In the genomic region with DNA sequence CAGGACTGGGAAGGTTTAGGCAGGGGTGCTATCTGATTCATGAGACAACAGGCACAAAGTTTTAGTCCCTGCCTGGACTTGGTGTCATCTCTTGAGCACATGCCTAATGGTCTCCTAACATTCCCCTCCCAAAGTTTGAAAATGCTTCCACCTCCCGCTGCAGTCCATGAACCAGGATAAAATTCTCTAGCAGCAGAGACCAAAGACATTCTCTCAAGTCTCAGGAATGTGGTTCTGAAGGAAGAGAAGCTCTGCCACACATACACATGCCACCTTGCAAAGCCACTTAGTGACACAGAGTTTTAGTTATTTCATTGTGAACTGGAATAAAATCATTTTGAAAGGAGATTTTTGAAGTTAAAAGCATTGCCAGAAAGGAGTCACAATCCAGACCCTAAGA, we compare ENCODE assay signal across 25 cellular contexts. TPM values are rescaled to one million over a fixed set of nuclear protein-coding genes. Genes with fewer than 3 reads are reported as not detected.
DNase-seq lines count a peak whose midpoint lies in the region; ATAC-seq and TF ChIP-seq lines count a peak whose summit lies in the region.
"Had no signal": no experiment of that assay in that cellular context is flagged by ENCODE, and none has a peak within 500 bp of the region (broad histone marks: within the 10 kb centered on the region; RNA-seq: fewer than 3 reads in every experiment).

No MANE protein-coding gene starts in this region.

- no peaks in the 10 kb centered on the region for H3K27me3 ChIP-seq in AG04450 (ENCODE audit: control insufficient read depth, insufficient read depth, low read length)
- no peaks in the 10 kb centered on the region for H3K27me3 ChIP-seq in stomach
- H3K27me3 ChIP-seq: BLaER1, foreskin keratinocyte, neutrophil had no signal

- H3K4me1 ChIP-seq in stomach: no peaks in the 10 kb centered on the region
- H3K4me1 ChIP-seq: Caco-2, foreskin keratinocyte, psoas muscle had no signal

- peak overlapping the region; percentile 87 for H3K27ac ChIP-seq in AG04450 (ENCODE audit: low read depth, low read length)
- H3K27ac ChIP-seq in stomach: no peak overlapping the region
- H3K27ac ChIP-seq: BLaER1, foreskin keratinocyte, neutrophil, psoas muscle, skin epidermis had no signal

- H3K9me3 ChIP-seq in AG04450 (ENCODE audit: control insufficient read depth, insufficient read depth, low read length) (no peaks in the 10 kb centered on the region), stomach (no peaks in the 10 kb centered on the region)
- H3K9me3 ChIP-seq: BLaER1, Caco-2, neutrophil, psoas muscle had no signal

- POLR2A ChIA-PET in AG04450 (lab: Yijun Ruan, JAX): interaction anchor here (1.3 kb wide), 1 partner anchor 23 kb away, joined by 5 read pairs; a partner anchor contains a TSS

- DNase-seq in AG04450 (ENCODE audit: low read depth, low spot score): no peak
- peak; percentile 31 for DNase-seq in HT1080 (ENCODE audit: low read depth)
- DNase-seq in fibroblast of the aortic adventitia (ENCODE audit: low read depth): peak; percentile 28
- DNase-seq in SHP77 treated with DMSO at 0.1 percent for 48 hours (lab: John Stamatoyannopoulos, UW): no peak
- DNase-seq in HUDEP-2 (lab: John Stamatoyannopoulos, UW; ENCODE audit: unreplicated experiment in 76 of 76): no peak
- no peak for DNase-seq in stomach
- DNase-seq: activated CD4-positive, alpha-beta T cell treated with anti-CD3 and anti-CD28 coated beads, Interleukin-2, amount 50 U/mL, for 1 hour; Caco-2; cerebellar nuclear complex; DMS79 treated with DMSO at 0.1 percent for 48 hours; left colon; NCI-H1092 treated with DMSO at 0.1 percent for 48 hours; NCI-H1930; NCI-H748 treated with DMSO at 0.1 percent for 48 hours; psoas muscle; T-helper 9 cell had no signal

- ATAC-seq in SK-N-SH treated with all-trans-retinoic acid at 6 μM for 48 hours (peak; percentile 33), GM19452 (IDR thresholded peaks at IDR 0.05; ENCODE audit: unreplicated experiment) (no peak)
- ATAC-seq: foreskin keratinocyte, left colon, psoas muscle had no signal

- H3K36me3 ChIP-seq in stomach: no peaks in the 10 kb centered on the region
- H3K36me3 ChIP-seq: BLaER1, neutrophil had no signal

- no peak overlapping the region for H3K4me3 ChIP-seq in AG04450 (ENCODE audit: low read depth, low read length)
- H3K4me3 ChIP-seq in fibroblast of the aortic adventitia (ENCODE audit: low read depth, low read length): no peak overlapping the region
- H3K4me3 ChIP-seq in stomach: no peak overlapping the region
- H3K4me3 ChIP-seq: BLaER1, psoas muscle, skin epidermis had no signal

- WGBS in stomach, 5 donors: 12 to 91% (median 58%) methylated on average over 1 of the region's 1 CpG

- CTCF ChIA-PET in AG04450 (lab: Charles Lee): interaction anchor here (0.7 to 2.3 kb wide), 4 partner anchors 162 to 242 kb away, joined by 3 to 25 read pairs (median 8); no protein-coding TSS in a partner anchor

- TF ChIP-seq POLR2A in stomach (IDR thresholded peaks at IDR 0.05): no peak

- no peak for TF ChIP-seq EP300 in stomach (IDR thresholded peaks at IDR 0.05)

- intact Hi-C loops in stomach (cut with DNase I; ENCODE audit: low total_unique reads): no loop called here

- TF ChIP-seq CTCF in AG04450 (IDR thresholded peaks at IDR 0.05; ENCODE audit: low read depth, low read length): no peak
- TF ChIP-seq CTCF in fibroblast of the aortic adventitia (IDR thresholded peaks at IDR 0.05; ENCODE audit: insufficient read depth, low read length): no peak
- TF ChIP-seq CTCF in stomach (IDR thresholded peaks at IDR 0.05): no peak

TF ChIP-seq in SK-N-SH treated with all-trans-retinoic acid at 6 μM for 48 hours, 23 proteins besides CTCF, POLR2A, EP300 and RAD21 (continues in another document):
- TF ChIP-seq, protein P1, sequence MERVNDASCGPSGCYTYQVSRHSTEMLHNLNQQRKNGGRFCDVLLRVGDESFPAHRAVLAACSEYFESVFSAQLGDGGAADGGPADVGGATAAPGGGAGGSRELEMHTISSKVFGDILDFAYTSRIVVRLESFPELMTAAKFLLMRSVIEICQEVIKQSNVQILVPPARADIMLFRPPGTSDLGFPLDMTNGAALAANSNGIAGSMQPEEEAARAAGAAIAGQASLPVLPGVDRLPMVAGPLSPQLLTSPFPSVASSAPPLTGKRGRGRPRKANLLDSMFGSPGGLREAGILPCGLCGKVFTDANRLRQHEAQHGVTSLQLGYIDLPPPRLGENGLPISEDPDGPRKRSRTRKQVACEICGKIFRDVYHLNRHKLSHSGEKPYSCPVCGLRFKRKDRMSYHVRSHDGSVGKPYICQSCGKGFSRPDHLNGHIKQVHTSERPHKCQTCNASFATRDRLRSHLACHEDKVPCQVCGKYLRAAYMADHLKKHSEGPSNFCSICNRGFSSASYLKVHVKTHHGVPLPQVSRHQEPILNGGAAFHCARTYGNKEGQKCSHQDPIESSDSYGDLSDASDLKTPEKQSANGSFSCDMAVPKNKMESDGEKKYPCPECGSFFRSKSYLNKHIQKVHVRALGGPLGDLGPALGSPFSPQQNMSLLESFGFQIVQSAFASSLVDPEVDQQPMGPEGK (CRISPR knock-in tag; IDR thresholded peaks at IDR 0.05; ENCODE audit: borderline replicate concordance): no peak
- TF ChIP-seq ISL1 (CRISPR knock-in tag; IDR thresholded peaks at IDR 0.05): no peak
- no peak for TF ChIP-seq TCF4 (CRISPR knock-in tag; IDR thresholded peaks at IDR 0.05; ENCODE audit: borderline replicate concordance)
- TF ChIP-seq, protein P2, sequence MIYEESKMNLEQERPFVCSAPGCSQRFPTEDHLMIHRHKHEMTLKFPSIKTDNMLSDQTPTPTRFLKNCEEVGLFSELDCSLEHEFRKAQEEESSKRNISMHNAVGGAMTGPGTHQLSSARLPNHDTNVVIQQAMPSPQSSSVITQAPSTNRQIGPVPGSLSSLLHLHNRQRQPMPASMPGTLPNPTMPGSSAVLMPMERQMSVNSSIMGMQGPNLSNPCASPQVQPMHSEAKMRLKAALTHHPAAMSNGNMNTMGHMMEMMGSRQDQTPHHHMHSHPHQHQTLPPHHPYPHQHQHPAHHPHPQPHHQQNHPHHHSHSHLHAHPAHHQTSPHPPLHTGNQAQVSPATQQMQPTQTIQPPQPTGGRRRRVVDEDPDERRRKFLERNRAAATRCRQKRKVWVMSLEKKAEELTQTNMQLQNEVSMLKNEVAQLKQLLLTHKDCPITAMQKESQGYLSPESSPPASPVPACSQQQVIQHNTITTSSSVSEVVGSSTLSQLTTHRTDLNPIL (CRISPR knock-in tag; IDR thresholded peaks at IDR 0.05; ENCODE audit: low read depth): no peak
- no peak for TF ChIP-seq ZFP3 (CRISPR knock-in tag; IDR thresholded peaks at IDR 0.05)
- no peak for TF ChIP-seq ZC3H10 (CRISPR knock-in tag; IDR thresholded peaks at IDR 0.05)

RNA-seq across cellular contexts. Expression of a gene that starts 15.5 kb away (rescaled TPM):
- not detected in 2 replicates for polyA plus RNA-seq in AG04450 (2011; rRNA removed)
- polyA minus RNA-seq in AG04450 (2011; rRNA and poly(A)+ RNA removed): 0.32 TPM in 1 of 2 replicates, not detected in the other
- not detected in 2 replicates for total RNA-seq in HT1080 (2014; rRNA removed; shearing (Covaris generic))
- not detected in 2 replicates for polyA plus RNA-seq in HT1080 (2015; cell fraction: cytosol; rRNA removed)
- polyA plus RNA-seq in HT1080 (2015; cell fraction: nucleus; rRNA removed): not detected in 2 replicates
- not detected in 2 replicates for total RNA-seq in fibroblast of the aortic adventitia (ENCODE audit: low replicate concordance)
- not detected for total RNA-seq in stomach
- polyA plus RNA-seq in stomach: not detected
- total RNA-seq: activated T-helper 1 cell treated with anti-CD3 and anti-CD28 coated beads, Interleukin-12 subunit alpha, Interleukin-12 subunit beta, Interleukin-2, Interleukin-4 antibody, amounts not matched to agents 30 ng/mL and 10 ng/mL and 1 ng/mL, durations not matched to agents 14 hours and 24 hours and 36 hours; Caco-2; foreskin keratinocyte; left colon; psoas muscle; subcutaneous adipose tissue; ureter had no signal
- polyA plus RNA-seq: foreskin keratinocyte, psoas muscle had no signal

RNA-seq across cellular contexts. Expression of a gene that starts 16.8 kb away (rescaled TPM):
- polyA plus RNA-seq in AG04450 (2011; rRNA removed): 0.06 and 0.12 TPM in 2 replicates
- polyA minus RNA-seq in AG04450 (2011; rRNA and poly(A)+ RNA removed): 0.23 TPM in 1 of 2 replicates, not detected in the other
- total RNA-seq in HT1080 (2014; rRNA removed; shearing (Covaris generic)): not detected in 2 replicates
- polyA plus RNA-seq in HT1080 (2015; cell fraction: cytosol; rRNA removed): not detected in 2 replicates
- not detected in 2 replicates for polyA plus RNA-seq in HT1080 (2015; cell fraction: nucleus; rRNA removed)
- total RNA-seq in fibroblast of the aortic adventitia (ENCODE audit: low replicate concordance): under 0.01 TPM in 1 of 2 replicates, not detected in the other
- not detected for total RNA-seq in stomach
- not detected for polyA plus RNA-seq in stomach
- total RNA-seq: activated T-helper 1 cell treated with anti-CD3 and anti-CD28 coated beads, Interleukin-12 subunit alpha, Interleukin-12 subunit beta, Interleukin-2, Interleukin-4 antibody, amounts not matched to agents 30 ng/mL and 10 ng/mL and 1 ng/mL, durations not matched to agents 14 hours and 24 hours and 36 hours; Caco-2; foreskin keratinocyte; left colon; psoas muscle; subcutaneous adipose tissue; ureter had no signal
- polyA plus RNA-seq: foreskin keratinocyte, psoas muscle had no signal

RNA-seq across cellular contexts. Expression of a gene that starts 23.5 kb away (rescaled TPM):
- polyA plus RNA-seq in AG04450 (2011; rRNA removed) (0.56 and 0.84 TPM in 2 replicates), stomach (not detected)
- polyA minus RNA-seq in AG04450 (2011; rRNA and poly(A)+ RNA removed): 1.9 and 2.4 TPM in 2 replicates
- 118 and 147 TPM in 2 replicates for total RNA-seq in HT1080 (2014; rRNA removed; shearing (Covaris generic))
- 59.8 and 66.9 TPM in 2 replicates for polyA plus RNA-seq in HT1080 (2015; cell fraction: cytosol; rRNA removed)
- polyA plus RNA-seq in HT1080 (2015; cell fraction: nucleus; rRNA removed): 34.6 and 35.8 TPM in 2 replicates
- total RNA-seq in fibroblast of the aortic adventitia (ENCODE audit: low replicate concordance) (not detected in 2 replicates), stomach (1 to 10 TPM in 1 of 5 donors, under 1 TPM in 1, not detected in 3; 0.92 to 1.2 TPM)
- total RNA-seq: activated T-helper 1 cell treated with anti-CD3 and anti-CD28 coated beads, Interleukin-12 subunit alpha, Interleukin-12 subunit beta, Interleukin-2, Interleukin-4 antibody, amounts not matched to agents 30 ng/mL and 10 ng/mL and 1 ng/mL, durations not matched to agents 14 hours and 24 hours and 36 hours; Caco-2; foreskin keratinocyte; left colon; psoas muscle had no signal
- polyA plus RNA-seq: foreskin keratinocyte, psoas muscle had no signal

RNA-seq across cellular contexts. Expression of a gene that starts 42.8 kb away (rescaled TPM):
- polyA plus RNA-seq in AG04450 (2011; rRNA removed): not detected in 2 replicates
- 0.92 and 1.2 TPM in 2 replicates for polyA minus RNA-seq in AG04450 (2011; rRNA and poly(A)+ RNA removed)
- total RNA-seq in HT1080 (2014; rRNA removed; shearing (Covaris generic)): 4.4 and 5.8 TPM in 2 replicates
- 0.97 and 1.5 TPM in 2 replicates for polyA plus RNA-seq in HT1080 (2015; cell fraction: cytosol; rRNA removed)
- 2.8 and 4.5 TPM in 2 replicates for polyA plus RNA-seq in HT1080 (2015; cell fraction: nucleus; rRNA removed)
- not detected in 2 replicates for total RNA-seq in fibroblast of the aortic adventitia (ENCODE audit: low replicate concordance)
- total RNA-seq in stomach: under 1 TPM in 1 of 5 donors, not detected in 4; 0.92 TPM
- not detected for polyA plus RNA-seq in stomach
- total RNA-seq: activated T-helper 1 cell treated with anti-CD3 and anti-CD28 coated beads, Interleukin-12 subunit alpha, Interleukin-12 subunit beta, Interleukin-2, Interleukin-4 antibody, amounts not matched to agents 30 ng/mL and 10 ng/mL and 1 ng/mL, durations not matched to agents 14 hours and 24 hours and 36 hours; Caco-2; foreskin keratinocyte; left colon; psoas muscle; subcutaneous adipose tissue; ureter had no signal
- polyA plus RNA-seq: foreskin keratinocyte, psoas muscle had no signal

RNA-seq across cellular contexts. Expression of a gene that starts 55.1 kb away (rescaled TPM):
- polyA plus RNA-seq in AG04450 (2011; rRNA removed) (not detected in 2 replicates), stomach (not detected)
- polyA minus RNA-seq in AG04450 (2011; rRNA and poly(A)+ RNA removed): not detected in 2 replicates
- not detected in 2 replicates for total RNA-seq in HT1080 (2014; rRNA removed; shearing (Covaris generic))
- not detected in 2 replicates for polyA plus RNA-seq in HT1080 (2015; cell fraction: cytosol; rRNA removed)
- polyA plus RNA-seq in HT1080 (2015; cell fraction: nucleus; rRNA removed): not detected in 2 replicates
- total RNA-seq in fibroblast of the aortic adventitia (ENCODE audit: low replicate concordance) (not detected in 2 replicates), stomach (not detected)
- total RNA-seq: activated T-helper 1 cell treated with anti-CD3 and anti-CD28 coated beads, Interleukin-12 subunit alpha, Interleukin-12 subunit beta, Interleukin-2, Interleukin-4 antibody, amounts not matched to agents 30 ng/mL and 10 ng/mL and 1 ng/mL, durations not matched to agents 14 hours and 24 hours and 36 hours; Caco-2; foreskin keratinocyte; left colon; psoas muscle; subcutaneous adipose tissue; ureter had no signal
- polyA plus RNA-seq: foreskin keratinocyte, psoas muscle had no signal

Comparison
In these comparisons a context has a peak if more than half of its experiments do, and no peak if none do; other contexts are left out.
1. DNase-seq: peak in HT1080 (single experiment) and fibroblast of the aortic adventitia (single experiment); none in AG04450 (single experiment), SHP77 treated with DMSO at 0.1 percent for 48 hours (single experiment), HUDEP-2 (0 of 76) and stomach (single experiment).
2. RNA of a gene that starts 23.5 kb away (total RNA-seq): 118 to 147 TPM in HT1080; not detected in fibroblast of the aortic adventitia and 0.92 to 1.2 TPM in stomach; every median in the first group is over 10 times any median in the second.